8 cellular contexts compared by ENCODE assay signal in the genomic region with DNA sequence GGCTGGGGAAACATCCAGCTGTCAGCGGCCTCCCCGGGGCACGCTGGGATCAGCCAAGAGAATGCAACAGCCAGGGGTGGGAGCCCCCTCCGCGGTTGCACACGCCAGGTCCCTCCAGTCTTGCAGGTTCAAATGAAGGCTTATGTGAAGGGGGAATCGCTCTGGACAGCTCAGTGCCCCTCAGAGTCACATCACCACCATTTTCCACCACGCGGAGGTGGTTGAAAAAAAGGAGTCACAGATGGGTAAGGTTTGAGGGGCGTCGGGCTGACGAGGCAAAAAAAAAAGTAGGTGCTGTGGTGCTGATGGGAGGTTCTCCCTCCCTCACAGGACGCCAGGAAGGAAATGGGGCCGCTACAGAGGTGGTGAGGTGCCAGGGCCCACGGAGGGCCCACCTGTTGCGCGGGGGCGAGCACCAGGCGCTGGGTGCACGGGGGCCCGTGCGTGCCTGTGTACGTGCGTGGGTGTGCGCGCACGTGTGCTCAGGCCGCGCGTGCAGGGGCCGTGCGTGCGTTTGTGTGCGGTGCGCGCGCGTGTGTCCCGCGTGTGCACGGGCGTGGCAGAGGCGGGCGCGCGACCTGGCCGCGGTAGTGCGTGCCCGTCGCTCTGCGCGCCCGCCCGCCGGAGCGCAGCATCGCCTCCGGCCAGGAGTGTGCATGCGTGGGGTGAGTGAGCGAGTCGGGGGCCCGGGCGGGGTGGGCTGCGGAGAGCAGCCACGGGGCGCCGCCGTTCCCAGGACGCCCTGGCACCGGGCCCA. TPM values are rescaled to one million over a fixed set of nuclear protein-coding genes. Genes with fewer than 3 reads are reported as not detected.
DNase-seq lines count a peak whose midpoint lies in the region; ATAC-seq and TF ChIP-seq lines count a peak whose summit lies in the region.

No MANE protein-coding gene starts in this region.

- intact Hi-C loops in natural killer cell (cut with micrococcal nuclease) = no loop called here

- peak; percentile 63 for DNase-seq in CD1c-positive myeloid dendritic cell (ENCODE audit: extremely low spot score)
- DNase-seq in RPMI8226 = peak; percentile 70
- peak; percentile 45 to 73 for DNase-seq in central memory CD8-positive, alpha-beta T cell (ENCODE audit: low spot score in 2 of 2)
- no peak for DNase-seq in natural killer cell
- no peak for DNase-seq in NCI-H345 treated with DMSO at 0.1 percent for 48 hours (lab: John Stamatoyannopoulos, UW; ENCODE audit: unreplicated experiment)

- peak overlapping the region; percentile 97 for H3K27ac Mint-ChIP-seq in central memory CD8-positive, alpha-beta T cell (ENCODE audit: low read depth)
- H3K27ac Mint-ChIP-seq in natural killer cell = peak overlapping the region; percentile 76 to 85

- no peaks in the 10 kb centered on the region for H3K9me3 Mint-ChIP-seq in central memory CD8-positive, alpha-beta T cell
- H3K9me3 Mint-ChIP-seq in natural killer cell = no peaks in the 10 kb centered on the region

- peaks cover 59% of the 10 kb centered on the region for H3K4me1 Mint-ChIP-seq in central memory CD8-positive, alpha-beta T cell
- peaks cover 37 to 55% of the 10 kb centered on the region in 2 donors for H3K4me1 Mint-ChIP-seq in natural killer cell

- H3K27me3 Mint-ChIP-seq in central memory CD8-positive, alpha-beta T cell = peaks cover 2% of the 10 kb centered on the region
- peaks cover 35 to 54% of the 10 kb centered on the region in 2 donors for H3K27me3 Mint-ChIP-seq in natural killer cell (ENCODE audit: low read depth in 2 of 2)

- peaks cover 40% of the 10 kb centered on the region for H3K36me3 Mint-ChIP-seq in central memory CD8-positive, alpha-beta T cell (ENCODE audit: insufficient read depth)
- no peaks in the 10 kb centered on the region for H3K36me3 Mint-ChIP-seq in natural killer cell

- peak overlapping the region; percentile 88 for H3K4me3 Mint-ChIP-seq in central memory CD8-positive, alpha-beta T cell
- H3K4me3 Mint-ChIP-seq in natural killer cell = peak overlapping the region; percentile 93

- ATAC-seq in central memory CD8-positive, alpha-beta T cell (replicated peaks; ENCODE audit: extremely low read depth, poor library complexity, severe bottlenecking) = peak; percentile 82
- peak; percentile 28 to 45 (median 42) for ATAC-seq in natural killer cell
- ATAC-seq in HG02678 (IDR thresholded peaks at IDR 0.05; ENCODE audit: unreplicated experiment) = no peak
- no peak for ATAC-seq in GM21717 (IDR thresholded peaks at IDR 0.05; ENCODE audit: unreplicated experiment)
- ATAC-seq in HG03439 (IDR thresholded peaks at IDR 0.05; ENCODE audit: unreplicated experiment) = no peak

- TF ChIP-seq CTCF in natural killer cell (IDR thresholded peaks at IDR 0.05) = no peak

RNA-seq across cellular contexts. Expression of a gene that starts 3.0 kb away (rescaled TPM):
- 1 to 10 TPM in 1 of 3 donors, under 1 TPM in 2; 0.28 to 1.2 (median 0.31) TPM for total RNA-seq in natural killer cell

Comparison
In these comparisons a context has a peak if more than half of its experiments do, and no peak if none do; other contexts are left out.
1. DNase-seq: peak in CD1c-positive myeloid dendritic cell (single experiment), RPMI8226 (single experiment) and central memory CD8-positive, alpha-beta T cell (2 of 2); none in natural killer cell (single experiment) and NCI-H345 treated with DMSO at 0.1 percent for 48 hours (single experiment).
2. ATAC-seq: peak in central memory CD8-positive, alpha-beta T cell (single experiment) and natural killer cell (3 of 3); none in HG02678 (single experiment), GM21717 (single experiment) and HG03439 (single experiment).